30 cellular contexts compared by ENCODE assay signal in the genomic region with DNA sequence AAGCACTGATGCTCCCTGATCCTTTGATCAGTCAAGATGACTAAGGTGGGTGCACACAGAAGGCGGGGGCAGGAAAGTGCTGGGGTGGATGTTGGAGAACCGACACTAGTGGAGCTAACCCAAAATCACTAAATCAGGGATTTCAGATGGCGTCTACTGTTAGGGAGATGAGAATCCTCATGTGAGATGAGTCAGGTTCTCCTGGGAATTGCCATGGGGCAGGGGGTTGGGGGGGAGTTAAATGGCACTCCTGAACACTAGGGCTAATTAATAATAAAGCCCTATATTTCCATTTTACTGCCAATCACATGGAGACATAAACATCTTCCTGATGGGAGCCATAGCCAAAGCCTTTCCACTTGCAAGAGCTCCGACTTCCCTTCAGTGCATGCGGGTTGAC.
DNase-seq lines count a peak whose midpoint lies in the region; ATAC-seq and TF ChIP-seq lines count a peak whose summit lies in the region.
"Had no signal": no experiment of that assay in that cellular context is flagged by ENCODE, and none has a peak within 500 bp of the region (broad histone marks: within the 10 kb centered on the region; RNA-seq: fewer than 3 reads in every experiment).

No MANE protein-coding gene starts in this region.

- H3K4me1 ChIP-seq in esophagus muscularis mucosa (no peaks in the 10 kb centered on the region), vagina (no peaks in the 10 kb centered on the region), mucosa of descending colon (ENCODE audit: low read depth) (no peaks in the 10 kb centered on the region)
- H3K4me1 ChIP-seq: A549; BE2C; BLaER1; BLaER1 treated with 17β-estradiol and CSF1 and Interleukin-3, amounts not matched to agents 10 nM and 100 nM; Caco-2 had no signal

- H3K27me3 ChIP-seq in esophagus muscularis mucosa, result no peaks in the 10 kb centered on the region
- no peaks in the 10 kb centered on the region for H3K27me3 ChIP-seq in vagina
- H3K27me3 ChIP-seq: BE2C; BLaER1; BLaER1 treated with 17β-estradiol and CSF1 and Interleukin-3, amounts not matched to agents 10 nM and 100 nM had no signal

- peak; percentile 81 for DNase-seq in esophagus muscularis mucosa (ENCODE audit: extremely low spot score)
- DNase-seq in posterior vena cava (ENCODE audit: low spot score), result peak; percentile 29
- DNase-seq in vagina (ENCODE audit: extremely low spot score in 2 of 2), result peak; percentile 52 to 58
- DNase-seq in AML-193 (lab: John Stamatoyannopoulos, UW), result no peak
- no peak for DNase-seq in mucosa of descending colon
- DNase-seq: 8988T; ACHN; BE2C; C1 segment of cervical spinal cord; Caco-2; Calu3; CD4-positive, alpha-beta memory T cell; CD4-positive, alpha-beta T cell; CD4-positive, CD25-positive, alpha-beta regulatory T cell; CD8-positive, alpha-beta memory T cell; CD8-positive, alpha-beta T cell; COR-L47; DMS 273 treated with DMSO at 0.1 percent for 48 hours; DMS153; DMS53; DMS79; DMS79 treated with DMSO at 0.1 percent for 48 hours; DND-41; EL had no signal

- TF ChIP-seq CTCF in esophagus muscularis mucosa (IDR thresholded peaks at IDR 0.05) (no peak), vagina (IDR thresholded peaks at IDR 0.05) (no peak), mucosa of descending colon (IDR thresholded peaks at IDR 0.05) (no peak)

- TF ChIP-seq POLR2A in esophagus muscularis mucosa (IDR thresholded peaks at IDR 0.05; ENCODE audit: low read depth) (no peak), vagina (IDR thresholded peaks at IDR 0.05) (no peak)

- intact Hi-C loops in esophagus muscularis mucosa (cut with DNase I) (no loop called here), posterior vena cava (cut with DNase I) (no loop called here), vagina (cut with DNase I) (no loop called here), mucosa of descending colon (cut with DNase I, micrococcal nuclease) (no loop called here)

- no peak overlapping the region for H3K4me3 ChIP-seq in esophagus muscularis mucosa
- H3K4me3 ChIP-seq in vagina, result no peak overlapping the region
- no peak overlapping the region for H3K4me3 ChIP-seq in mucosa of descending colon
- H3K4me3 ChIP-seq: A549; BLaER1; BLaER1 treated with 17β-estradiol and CSF1 and Interleukin-3, amounts not matched to agents 10 nM and 100 nM had no signal

- WGBS in esophagus muscularis mucosa, result 71% methylated on average over 5 of the region's 5 CpGs

- TF ChIP-seq EP300 in esophagus muscularis mucosa (IDR thresholded peaks at IDR 0.05), result no peak

- H3K36me3 ChIP-seq in esophagus muscularis mucosa (no peaks in the 10 kb centered on the region), vagina (no peaks in the 10 kb centered on the region), mucosa of descending colon (ENCODE audit: low read depth) (no peaks in the 10 kb centered on the region)
- H3K36me3 ChIP-seq: BE2C; BLaER1; BLaER1 treated with 17β-estradiol and CSF1 and Interleukin-3, amounts not matched to agents 10 nM and 100 nM had no signal

- no peak overlapping the region for H3K27ac ChIP-seq in esophagus muscularis mucosa (replicated peaks in 1 of 4)
- no peak overlapping the region for H3K27ac ChIP-seq in vagina
- H3K27ac ChIP-seq: 22Rv1; A549; BLaER1; BLaER1 treated with 17β-estradiol and CSF1 and Interleukin-3, amounts not matched to agents 10 nM and 100 nM; C4-2B had no signal

- no peak for ATAC-seq in mucosa of descending colon
- ATAC-seq in GM21423 (IDR thresholded peaks at IDR 0.05; ENCODE audit: unreplicated experiment), result no peak
- ATAC-seq: A549; CD8-positive, alpha-beta T cell had no signal

- peaks cover 0 to 5% (median 0%) of the 10 kb centered on the region in 4 donors for H3K9me3 ChIP-seq in esophagus muscularis mucosa
- no peaks in the 10 kb centered on the region for H3K9me3 ChIP-seq in vagina
- H3K9me3 ChIP-seq in mucosa of descending colon, result peaks cover 44% of the 10 kb centered on the region
- H3K9me3 ChIP-seq: A549, BE2C, BLaER1, Caco-2 had no signal

Comparison
In these comparisons a context has a peak if more than half of its experiments do, and no peak if none do; other contexts are left out.
1. DNase-seq: peak in esophagus muscularis mucosa (single experiment), posterior vena cava (single experiment) and vagina (2 of 2); none in AML-193 (0 of 2) and mucosa of descending colon (0 of 3).